In genomic region chr10:120336910-120337540, GRCh38 we compare ENCODE assay signal across 8 cellular contexts.
A peak's percentile ranks its signal among the peaks of the same experiment; 100 is the strongest.
DNase-seq lines count a peak whose midpoint lies in the region; TF ChIP-seq lines count a peak whose summit lies in the region.

No MANE protein-coding gene starts in this region.

- H2AFZ ChIP-seq in SU-DHL-6 (ENCODE audit: low read depth, low read length, severe bottlenecking): no peak overlapping the region

- no peaks in the 10 kb centered on the region for H3K9me2 ChIP-seq in SU-DHL-6 (replicated peaks; ENCODE audit: insufficient read depth, low read length)

- no peak overlapping the region for H3K27ac ChIP-seq in SU-DHL-6 (ENCODE audit: low read depth, low read length)
- H3K27ac ChIP-seq in ascending aorta: no peak overlapping the region

- peak; percentile 79 for TF ChIP-seq CTCF in SU-DHL-6 (IDR thresholded peaks at IDR 0.05; ENCODE audit: insufficient read depth, low read length, poor library complexity, severe bottlenecking)
- peak in 2 of 3 experiments; percentile 37 to 44 for TF ChIP-seq CTCF in ascending aorta (IDR thresholded peaks at IDR 0.05)

- H3K36me3 ChIP-seq in SU-DHL-6 (ENCODE audit: low read length) (no peaks in the 10 kb centered on the region), ascending aorta (no peaks in the 10 kb centered on the region)

- DNase-seq in NCI-H2196 (lab: John Stamatoyannopoulos, UW; ENCODE audit: unreplicated experiment): peak; percentile 12
- DNase-seq in NCI-H2196 treated with DMSO at 0.1 percent for 48 hours (lab: John Stamatoyannopoulos, UW; ENCODE audit: unreplicated experiment): no peak
- peak; percentile 40 for DNase-seq in HT1080 (ENCODE audit: low read depth)
- peak in 1 of 2 donors; percentile 63 for DNase-seq in ascending aorta (ENCODE audit: low spot score in 2 of 2)
- peak; percentile 69 for DNase-seq in islet precursor cell
- DNase-seq in stimulated activated CD4-positive, alpha-beta T cell treated with anti-CD3 and anti-CD28 coated beads, Interleukin-4, amount 100 ng/mL, for 4 hours: peak; percentile 27 to 46
- no peak for DNase-seq in 8988T

- no peak overlapping the region for H3K4me2 ChIP-seq in SU-DHL-6 (ENCODE audit: low read depth, low read length, poor library complexity, severe bottlenecking)

- no peaks in the 10 kb centered on the region for H3K79me2 ChIP-seq in SU-DHL-6 (ENCODE audit: insufficient read depth, low read length)

- H3F3A ChIP-seq in SU-DHL-6 (ENCODE audit: insufficient read depth): no peaks in the 10 kb centered on the region

- intact Hi-C loops in ascending aorta (cut with DNase I): no loop called here

- H3K4me1 ChIP-seq in ascending aorta: no peaks in the 10 kb centered on the region

- H3K4me3 ChIP-seq in SU-DHL-6 (ENCODE audit: insufficient read depth, low read length, poor library complexity, severe bottlenecking) (no peak overlapping the region), ascending aorta (no peak overlapping the region)

- H3K27me3 ChIP-seq in SU-DHL-6 (ENCODE audit: low read length) (no peaks in the 10 kb centered on the region), ascending aorta (no peaks in the 10 kb centered on the region)

- no peaks in the 10 kb centered on the region for H3K9me3 ChIP-seq in SU-DHL-6 (ENCODE audit: insufficient read depth, low read length)
- no peaks in the 10 kb centered on the region for H3K9me3 ChIP-seq in ascending aorta

- H4K20me1 ChIP-seq in SU-DHL-6 (ENCODE audit: low read depth, low read length): no peaks in the 10 kb centered on the region

- H3K9ac ChIP-seq in SU-DHL-6 (ENCODE audit: low read length): no peak overlapping the region

Comparison
In these comparisons a context has a peak if more than half of its experiments do, and no peak if none do; other contexts are left out.
1. DNase-seq: peak in NCI-H2196 (single experiment), HT1080 (single experiment), islet precursor cell (single experiment) and stimulated activated CD4-positive, alpha-beta T cell treated with anti-CD3 and anti-CD28 coated beads, Interleukin-4, amount 100 ng/mL, for 4 hours (2 of 2); none in NCI-H2196 treated with DMSO at 0.1 percent for 48 hours (single experiment) and 8988T (single experiment).